In genomic region chr9:20945269-20945668, GRCh38 we compare ENCODE assay signal across 28 cellular contexts.
"Had no signal": no experiment of that assay in that cellular context is flagged by ENCODE, and none has a peak within 500 bp of the region (broad histone marks: within the 10 kb centered on the region; RNA-seq: fewer than 3 reads in every experiment).

No MANE protein-coding gene starts in this region.

- ATAC-seq: activated CD4-positive, alpha-beta T cell treated with anti-CD3 and anti-CD28 coated beads for 36 hours; activated T-helper 17 cell treated with anti-CD3 and anti-CD28 coated beads, Interleukin-2, amount 50 U/mL, for 72 hours; K562; Panc1 had no signal

- DNase-seq: activated CD4-positive, alpha-beta memory T cell treated with anti-CD3 and anti-CD28 coated beads, Interleukin-2, amount 10 ng/mL, durations not matched to agents 7 days and 5 days; activated CD4-positive, alpha-beta T cell treated with anti-CD3 and anti-CD28 coated beads for 36 hours; activated CD4-positive, alpha-beta T cell treated with anti-CD3 and anti-CD28 coated beads, Interleukin-2, amount 50 U/mL, for 1 hour; activated gamma-delta T cell; activated naive CD4-positive, alpha-beta T cell treated with anti-CD3 and anti-CD28 coated beads for 36 hours; activated T-cell treated with anti-CD3 and anti-CD28 coated beads for 4 hours; activated T-cell treated with anti-CD3 and anti-CD28 coated beads, Interleukin-2, amount 50 U/mL, for 48 hours; brain microvascular endothelial cell; Karpas-422; MM.1S; NCI-H1105; NCI-H1436; NCI-H1694 treated with DMSO at 0.1 percent for 48 hours; NCI-H2029 treated with DMSO at 0.1 percent for 48 hours; NCI-H345; NCI-H510A; NCI-H526 treated with DMSO at 0.1 percent for 48 hours; NCI-H82; OCI-M1; Right ventricle myocardium superior; SJCRH30; T-helper 2 cell; T1000; WERI-Rb-1 had no signal

- H3K4me3 Mint-ChIP-seq: activated CD4-positive, alpha-beta memory T cell treated with anti-CD3 and anti-CD28 coated beads, Interleukin-2, amount 10 ng/mL, durations not matched to agents 7 days and 5 days; activated CD4-positive, alpha-beta T cell treated with anti-CD3 and anti-CD28 coated beads for 36 hours; activated naive CD4-positive, alpha-beta T cell treated with anti-CD3 and anti-CD28 coated beads for 36 hours; activated naive CD8-positive, alpha-beta T cell; activated T-helper 17 cell treated with anti-CD3 and anti-CD28 coated beads, Interleukin-2, amount 50 U/mL, for 72 hours had no signal

- H3K27ac Mint-ChIP-seq: activated CD4-positive, alpha-beta memory T cell treated with anti-CD3 and anti-CD28 coated beads, Interleukin-2, amount 10 ng/mL, durations not matched to agents 7 days and 5 days; activated CD4-positive, alpha-beta T cell treated with anti-CD3 and anti-CD28 coated beads for 36 hours; activated naive CD4-positive, alpha-beta T cell treated with anti-CD3 and anti-CD28 coated beads for 36 hours; activated naive CD8-positive, alpha-beta T cell; activated T-helper 17 cell treated with anti-CD3 and anti-CD28 coated beads, Interleukin-2, amount 50 U/mL, for 72 hours had no signal

- H3K27me3 Mint-ChIP-seq: activated CD4-positive, alpha-beta memory T cell treated with anti-CD3 and anti-CD28 coated beads, Interleukin-2, amount 10 ng/mL, durations not matched to agents 7 days and 5 days; activated CD4-positive, alpha-beta T cell treated with anti-CD3 and anti-CD28 coated beads for 36 hours; activated naive CD8-positive, alpha-beta T cell; activated T-helper 17 cell treated with anti-CD3 and anti-CD28 coated beads, Interleukin-2, amount 50 U/mL, for 72 hours had no signal

- H3K9me3 Mint-ChIP-seq: activated CD4-positive, alpha-beta memory T cell treated with anti-CD3 and anti-CD28 coated beads, Interleukin-2, amount 10 ng/mL, durations not matched to agents 7 days and 5 days; activated naive CD4-positive, alpha-beta T cell treated with anti-CD3 and anti-CD28 coated beads for 36 hours; activated T-helper 17 cell treated with anti-CD3 and anti-CD28 coated beads, Interleukin-2, amount 50 U/mL, for 72 hours had no signal
